21 cellular contexts compared by ENCODE assay signal in genomic region chr3:56322862-56323261, GRCh38.
"Had no signal": no experiment of that assay in that cellular context is flagged by ENCODE, and none has a peak within 500 bp of the region (broad histone marks: within the 10 kb centered on the region; RNA-seq: fewer than 3 reads in every experiment).

No MANE protein-coding gene starts in this region.

- H3K4me1 ChIP-seq: parathyroid adenoma, prostate gland, right lobe of liver, testis had no signal

- H3K9me3 ChIP-seq: heart right ventricle, prostate gland, right lobe of liver, spleen, testis had no signal

- H3K36me3 Mint-ChIP-seq: memory B cell; naive B cell; stimulated activated naive B cell treated with anti-CD40 and anti-IgM and Interleukin-4, amounts not matched to agents 10 μg/mL and 1 μg/mL and 100 μg/mL, for 72 hours had no signal

- H3K27ac Mint-ChIP-seq: memory B cell; nephron; stimulated activated naive B cell treated with anti-CD40 and anti-IgM and Interleukin-4, amounts not matched to agents 10 μg/mL and 1 μg/mL and 100 μg/mL, for 72 hours; stimulated activated naive CD8-positive, alpha-beta T cell treated with anti-CD3 and anti-CD28 coated beads, Interleukin-15, amount 100 ng/mL, for 72 hours had no signal

- H3K27ac ChIP-seq: coronary artery, heart right ventricle, parathyroid adenoma, prostate gland, right lobe of liver, spleen, testis had no signal

- H3K4me3 Mint-ChIP-seq: memory B cell; nephron; stimulated activated naive B cell treated with anti-CD40 and anti-IgM and Interleukin-4, amounts not matched to agents 10 μg/mL and 1 μg/mL and 100 μg/mL, for 72 hours; stimulated activated naive CD8-positive, alpha-beta T cell treated with anti-CD3 and anti-CD28 coated beads, Interleukin-15, amount 100 ng/mL, for 72 hours had no signal

- DNase-seq: effector CD4-positive, alpha-beta T cell; heart right ventricle; kidney glomerular epithelial cell; naive B cell; retina; right lobe of liver; spleen; stimulated activated CD4-positive, alpha-beta T cell treated with anti-CD3 and anti-CD28 coated beads, Interleukin-15, amount 100 ng/mL, for 24 hours; stimulated activated CD4-positive, alpha-beta T cell treated with anti-CD3 and anti-CD28 coated beads, Interleukin-1b, Interleukin-23, amount 100 ng/mL, for 48 hours; stimulated activated CD4-positive, alpha-beta T cell treated with anti-CD3 and anti-CD28 coated beads, Interleukin-4, amount 100 ng/mL, for 24 hours; stimulated activated naive B cell treated with anti-CD40 and anti-IgM and Interleukin-4, amounts not matched to agents 10 μg/mL and 1 μg/mL and 100 μg/mL, for 72 hours; stimulated activated naive CD8-positive, alpha-beta T cell treated with anti-CD3 and anti-CD28 coated beads, Interleukin-15, amount 100 ng/mL, for 72 hours; testis; trophoblast cell had no signal

- H3K9me3 Mint-ChIP-seq: memory B cell; nephron; stimulated activated naive CD8-positive, alpha-beta T cell treated with anti-CD3 and anti-CD28 coated beads, Interleukin-15, amount 100 ng/mL, for 72 hours had no signal

- H2AFZ ChIP-seq: parathyroid adenoma had no signal

- H3K4me1 Mint-ChIP-seq: stimulated activated naive CD8-positive, alpha-beta T cell treated with anti-CD3 and anti-CD28 coated beads, Interleukin-15, amount 100 ng/mL, for 72 hours had no signal

- ATAC-seq: esophagus mucosa; heart right ventricle; left lobe of liver; right lobe of liver; stimulated activated naive CD8-positive, alpha-beta T cell treated with anti-CD3 and anti-CD28 coated beads, Interleukin-15, amount 100 ng/mL, for 72 hours had no signal

- H3K27me3 ChIP-seq: heart right ventricle, right lobe of liver, spleen, testis had no signal

- H3K36me3 ChIP-seq: heart right ventricle, prostate gland, right lobe of liver, spleen had no signal

- H3K79me2 ChIP-seq: parathyroid adenoma had no signal

- H3K9ac ChIP-seq: parathyroid adenoma had no signal

- H3K4me3 ChIP-seq: coronary artery, heart right ventricle, prostate gland, right lobe of liver, spleen, testis had no signal
